Comparison of ENCODE assay signal across 11 cellular contexts in the genomic region with DNA sequence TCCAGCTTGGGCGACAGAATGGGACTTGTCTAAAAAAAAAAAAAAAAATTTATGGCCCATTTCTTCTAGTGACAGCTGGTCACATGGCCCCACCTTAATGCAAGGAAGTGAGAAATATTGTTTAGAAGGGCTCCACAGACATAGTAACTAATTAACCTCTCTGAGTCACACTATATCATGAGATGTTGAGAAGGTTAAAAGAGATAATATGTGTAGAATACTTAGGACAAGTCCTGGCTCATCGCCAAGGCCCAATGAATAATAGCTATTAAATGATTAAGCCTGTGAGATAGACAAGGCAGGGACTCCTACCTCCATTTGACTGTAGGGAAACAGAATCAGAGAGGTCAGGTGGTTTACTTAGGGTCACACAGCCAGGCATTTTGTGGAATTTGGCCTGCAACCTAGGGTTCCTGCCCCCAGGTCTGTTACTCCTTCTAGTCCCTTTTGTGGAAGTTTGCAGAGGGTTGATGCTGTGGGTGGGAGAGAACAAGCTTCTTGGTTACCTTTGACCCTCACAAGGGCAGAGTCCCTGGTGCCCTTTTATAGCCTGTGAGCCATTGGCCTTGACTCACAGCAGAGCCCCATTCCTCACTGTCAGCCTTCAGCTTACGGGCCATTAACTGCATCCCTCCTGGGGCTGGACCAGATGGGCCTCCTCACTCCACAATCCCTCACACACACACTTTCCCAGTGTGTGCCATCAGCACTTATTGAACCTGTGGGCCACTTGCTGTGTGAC. TPM values are rescaled to one million over a fixed set of nuclear protein-coding genes. Genes with fewer than 3 reads are reported as not detected.
DNase-seq lines count a peak whose midpoint lies in the region; ATAC-seq and TF ChIP-seq lines count a peak whose summit lies in the region.
"Had no signal": no experiment of that assay in that cellular context is flagged by ENCODE, and none has a peak within 500 bp of the region (broad histone marks: within the 10 kb centered on the region; RNA-seq: fewer than 3 reads in every experiment).

No MANE protein-coding gene starts in this region.

- H3K4me1 Mint-ChIP-seq in activated T-helper 1 cell treated with anti-CD3 and anti-CD28 coated beads, Interleukin-12 subunit alpha, Interleukin-12 subunit beta, Interleukin-2, Interleukin-4 antibody, amounts not matched to agents 30 ng/mL and 10 ng/mL and 1 ng/mL, durations not matched to agents 14 hours and 24 hours and 36 hours (ENCODE audit: low read depth) = no peaks in the 10 kb centered on the region

- H3K27ac ChIP-seq in psoas muscle (no peak overlapping the region), lower lobe of right lung (no peak overlapping the region)
- H3K27ac ChIP-seq: suprapubic skin had no signal

- intact Hi-C loops in psoas muscle (cut with DNase I) = no loop called here
- intact Hi-C loops in lower lobe of right lung (cut with DNase I) = no loop called here
- intact Hi-C loops in activated T-helper 1 cell treated with anti-CD3 and anti-CD28 coated beads, Interleukin-12 subunit alpha, Interleukin-12 subunit beta, Interleukin-2, Interleukin-4 antibody, amounts not matched to agents 30 ng/mL and 10 ng/mL and 1 ng/mL, durations not matched to agents 14 hours and 24 hours and 36 hours (cut with micrococcal nuclease) = no loop called here

- H3K36me3 Mint-ChIP-seq in activated T-helper 1 cell treated with anti-CD3 and anti-CD28 coated beads, Interleukin-12 subunit alpha, Interleukin-12 subunit beta, Interleukin-2, Interleukin-4 antibody, amounts not matched to agents 30 ng/mL and 10 ng/mL and 1 ng/mL, durations not matched to agents 14 hours and 24 hours and 36 hours (ENCODE audit: low read depth) = no peaks in the 10 kb centered on the region

- H3K36me3 ChIP-seq in psoas muscle (ENCODE audit: insufficient read depth in 1 of 2, low read depth in 1 of 2) = no peaks in the 10 kb centered on the region
- no peaks in the 10 kb centered on the region for H3K36me3 ChIP-seq in lower lobe of right lung
- H3K36me3 ChIP-seq: suprapubic skin had no signal

- DNase-seq in NCI-H1417 (lab: John Stamatoyannopoulos, UW) = peak in 2 of 3 experiments; percentile 15 to 72
- DNase-seq in NCI-H1417 treated with DMSO at 0.1 percent for 48 hours (lab: John Stamatoyannopoulos, UW) = no peak
- DNase-seq in NCI-H1105 treated with DMSO at 0.1 percent for 48 hours (lab: John Stamatoyannopoulos, UW) = peak; percentile 58
- DNase-seq in cardiac fibroblast (ENCODE audit: low read depth in 2 of 2) = peak; percentile 7 to 26
- peak; percentile 44 for DNase-seq in retina
- no peak for DNase-seq in psoas muscle
- no peak for DNase-seq in lower lobe of right lung
- DNase-seq in activated T-helper 1 cell treated with anti-CD3 and anti-CD28 coated beads, Interleukin-12 subunit alpha, Interleukin-12 subunit beta, Interleukin-2, Interleukin-4 antibody, amounts not matched to agents 30 ng/mL and 10 ng/mL and 1 ng/mL, durations not matched to agents 14 hours and 24 hours and 36 hours (ENCODE audit: low spot score) = no peak
- DNase-seq: activated T-cell treated with anti-CD3 and anti-CD28 coated beads, Interleukin-2, amount 50 U/mL, for 72 hours; stimulated activated CD4-positive, alpha-beta T cell treated with anti-CD3 and anti-CD28 coated beads, Interleukin-15, amount 100 ng/mL, for 24 hours had no signal

- no peak overlapping the region for H3K27ac Mint-ChIP-seq in activated T-helper 1 cell treated with anti-CD3 and anti-CD28 coated beads, Interleukin-12 subunit alpha, Interleukin-12 subunit beta, Interleukin-2, Interleukin-4 antibody, amounts not matched to agents 30 ng/mL and 10 ng/mL and 1 ng/mL, durations not matched to agents 14 hours and 24 hours and 36 hours
- H3K27ac Mint-ChIP-seq: activated T-cell treated with anti-CD3 and anti-CD28 coated beads, Interleukin-2, amount 50 U/mL, for 72 hours had no signal

- no peaks in the 10 kb centered on the region for H3K9me3 Mint-ChIP-seq in activated T-helper 1 cell treated with anti-CD3 and anti-CD28 coated beads, Interleukin-12 subunit alpha, Interleukin-12 subunit beta, Interleukin-2, Interleukin-4 antibody, amounts not matched to agents 30 ng/mL and 10 ng/mL and 1 ng/mL, durations not matched to agents 14 hours and 24 hours and 36 hours
- H3K9me3 Mint-ChIP-seq: activated T-cell treated with anti-CD3 and anti-CD28 coated beads, Interleukin-2, amount 50 U/mL, for 72 hours had no signal

- H3K4me3 Mint-ChIP-seq in activated T-helper 1 cell treated with anti-CD3 and anti-CD28 coated beads, Interleukin-12 subunit alpha, Interleukin-12 subunit beta, Interleukin-2, Interleukin-4 antibody, amounts not matched to agents 30 ng/mL and 10 ng/mL and 1 ng/mL, durations not matched to agents 14 hours and 24 hours and 36 hours = no peak overlapping the region
- H3K4me3 Mint-ChIP-seq: activated T-cell treated with anti-CD3 and anti-CD28 coated beads, Interleukin-2, amount 50 U/mL, for 72 hours had no signal

- peaks cover 4% of the 10 kb centered on the region for H3K27me3 Mint-ChIP-seq in activated T-helper 1 cell treated with anti-CD3 and anti-CD28 coated beads, Interleukin-12 subunit alpha, Interleukin-12 subunit beta, Interleukin-2, Interleukin-4 antibody, amounts not matched to agents 30 ng/mL and 10 ng/mL and 1 ng/mL, durations not matched to agents 14 hours and 24 hours and 36 hours (ENCODE audit: insufficient read depth)

- TF ChIP-seq CTCF in cardiac fibroblast (IDR thresholded peaks at IDR 0.05; ENCODE audit: low read depth, low read length) (no peak), psoas muscle (IDR thresholded peaks at IDR 0.05) (no peak), lower lobe of right lung (IDR thresholded peaks at IDR 0.05) (no peak)

- H3K27me3 ChIP-seq in psoas muscle (ENCODE audit: insufficient read depth in 3 of 3, low read length in 2 of 3) (peaks cover 0 to 9% (median 0%) of the 10 kb centered on the region in 3 donors), lower lobe of right lung (ENCODE audit: low read depth) (peaks cover 4% of the 10 kb centered on the region)

- ATAC-seq in psoas muscle (no peak), lower lobe of right lung (no peak)
- ATAC-seq: activated T-cell treated with anti-CD3 and anti-CD28 coated beads, Interleukin-2, amount 50 U/mL, for 72 hours had no signal

- no peaks in the 10 kb centered on the region for H3K9me3 ChIP-seq in psoas muscle
- H3K9me3 ChIP-seq in lower lobe of right lung = no peaks in the 10 kb centered on the region
- H3K9me3 ChIP-seq: suprapubic skin had no signal

- WGBS in psoas muscle, 3 donors = 82 to 85% (median 83%) methylated on average over 3 of the region's 3 CpGs

- H3K4me1 ChIP-seq in psoas muscle = no peaks in the 10 kb centered on the region
- no peaks in the 10 kb centered on the region for H3K4me1 ChIP-seq in lower lobe of right lung

- H3K4me3 ChIP-seq in cardiac fibroblast (replicated peaks in 1 of 2; ENCODE audit: low read depth in 2 of 2, low read length in 2 of 2) (no peak overlapping the region), psoas muscle (no peak overlapping the region), lower lobe of right lung (no peak overlapping the region)
- H3K4me3 ChIP-seq: suprapubic skin had no signal

RNA-seq across cellular contexts. Expression of a gene that starts 48.5 kb away (rescaled TPM):
- under 1 TPM in 2 of 4 donors, not detected in 2; 0.02 to 0.07 TPM for total RNA-seq in psoas muscle
- polyA plus RNA-seq in psoas muscle = under 1 TPM in 2 of 3 donors, not detected in 1; 0.03 to 0.12 TPM
- not detected for total RNA-seq in lower lobe of right lung
- total RNA-seq in activated T-helper 1 cell treated with anti-CD3 and anti-CD28 coated beads, Interleukin-12 subunit alpha, Interleukin-12 subunit beta, Interleukin-2, Interleukin-4 antibody, amounts not matched to agents 30 ng/mL and 10 ng/mL and 1 ng/mL, durations not matched to agents 14 hours and 24 hours and 36 hours = 0.05 TPM in 1 of 2 replicates, not detected in the other
- total RNA-seq: activated T-cell treated with anti-CD3 and anti-CD28 coated beads, Interleukin-2, amount 50 U/mL, for 72 hours; suprapubic skin had no signal

RNA-seq across cellular contexts. Expression of a gene that starts 53.9 kb away (rescaled TPM):
- total RNA-seq in psoas muscle = 10 to 100 TPM; 14.0 to 28.2 (median 22.5) TPM
- 10 to 100 TPM in 1 of 3 donors, 1 to 10 TPM in 2; 2.0 to 18.0 (median 6.0) TPM for polyA plus RNA-seq in psoas muscle
- total RNA-seq in lower lobe of right lung = 58.6 TPM
- 70.0 and 74.9 TPM in 2 replicates for total RNA-seq in activated T-helper 1 cell treated with anti-CD3 and anti-CD28 coated beads, Interleukin-12 subunit alpha, Interleukin-12 subunit beta, Interleukin-2, Interleukin-4 antibody, amounts not matched to agents 30 ng/mL and 10 ng/mL and 1 ng/mL, durations not matched to agents 14 hours and 24 hours and 36 hours

Comparison
In these comparisons a context has a peak if more than half of its experiments do, and no peak if none do; other contexts are left out.
1. DNase-seq: peak in NCI-H1417 (2 of 3), NCI-H1105 treated with DMSO at 0.1 percent for 48 hours (single experiment), cardiac fibroblast (2 of 2) and retina (single experiment); none in NCI-H1417 treated with DMSO at 0.1 percent for 48 hours (single experiment), psoas muscle (0 of 2), lower lobe of right lung (single experiment) and activated T-helper 1 cell treated with anti-CD3 and anti-CD28 coated beads, Interleukin-12 subunit alpha, Interleukin-12 subunit beta, Interleukin-2, Interleukin-4 antibody, amounts not matched to agents 30 ng/mL and 10 ng/mL and 1 ng/mL, durations not matched to agents 14 hours and 24 hours and 36 hours (single experiment).